In the genomic region with DNA sequence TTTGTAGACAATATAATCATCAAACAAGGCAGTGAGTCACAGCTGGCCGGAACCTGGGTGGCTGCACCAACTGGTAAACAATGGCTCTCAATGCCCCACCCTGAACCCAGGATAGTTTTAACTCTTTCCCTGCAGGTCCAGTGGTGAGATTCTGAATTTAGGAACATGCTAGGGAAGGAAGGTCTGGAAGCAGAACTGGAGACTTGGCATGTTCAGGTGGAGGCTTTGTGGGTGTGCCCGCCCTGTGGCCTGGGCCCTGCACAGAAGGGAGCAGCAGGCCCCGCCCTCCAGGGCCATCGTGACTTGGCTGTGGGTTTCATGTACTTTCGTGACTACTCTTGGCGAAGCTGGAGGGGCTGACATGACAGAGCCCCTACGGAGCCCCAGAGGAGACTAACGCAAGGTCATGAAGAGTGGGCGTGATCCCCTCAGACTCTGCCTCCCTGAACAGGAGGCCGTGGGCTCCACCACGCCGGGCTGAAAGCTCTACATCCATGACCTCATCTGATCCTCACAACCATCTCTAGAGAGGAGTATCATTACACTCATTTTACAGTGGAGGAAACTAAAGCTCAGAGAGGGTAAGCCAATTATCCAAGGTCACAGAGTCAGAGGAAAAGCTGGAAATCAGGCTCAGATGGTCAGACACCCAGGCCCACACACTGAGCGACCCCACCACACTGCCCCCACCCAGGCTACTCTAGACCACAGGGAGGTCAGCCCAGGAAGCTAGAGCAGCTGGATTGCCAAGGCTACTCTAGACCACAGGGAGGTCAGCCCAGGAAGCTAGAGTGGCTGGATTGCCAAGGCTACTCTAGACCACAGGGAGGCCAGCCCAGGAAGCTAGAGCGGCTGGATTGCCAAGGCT, we compare ENCODE assay signal across 9 cellular contexts. TPM values are rescaled to one million over a fixed set of nuclear protein-coding genes. Genes with fewer than 3 reads are reported as not detected.
A peak's percentile ranks its signal among the peaks of the same experiment; 100 is the strongest.
DNase-seq lines count a peak whose midpoint lies in the region; ATAC-seq, FAIRE-seq and TF ChIP-seq lines count a peak whose summit lies in the region.
"Had no signal": no experiment of that assay in that cellular context is flagged by ENCODE, and none has a peak within 500 bp of the region (broad histone marks: within the 10 kb centered on the region; RNA-seq: fewer than 3 reads in every experiment).

No MANE protein-coding gene starts in this region.

- no peak for FAIRE-seq in kidney (lab: Jason Lieb, UNC)

- no peak for DNase-seq in T-helper 1 cell
- peak; percentile 72 for DNase-seq in astrocyte of the spinal cord (ENCODE audit: low read depth, low spot score)
- DNase-seq in kidney, result no peak
- no peak for DNase-seq in thyroid gland
- DNase-seq in HAP-1 (ENCODE audit: low spot score in 2 of 2), result no peak
- DNase-seq in foreskin melanocyte, result no peak
- DNase-seq: DND-41 had no signal

- no peak overlapping the region for H3K4me3 ChIP-seq in astrocyte of the spinal cord (ENCODE audit: low read depth, low read length)
- H3K4me3 ChIP-seq in kidney (ENCODE audit: low read length in 2 of 2), result no peak overlapping the region
- H3K4me3 ChIP-seq in thyroid gland (replicated peaks in 1 of 3), result no peak overlapping the region
- H3K4me3 ChIP-seq in HAP-1, result no peak overlapping the region

- no peak overlapping the region for H3K9ac ChIP-seq in kidney (ENCODE audit: low read length in 2 of 2)

- no peak for ATAC-seq in GM21619 (IDR thresholded peaks at IDR 0.05; ENCODE audit: unreplicated experiment)

- H3K27ac ChIP-seq in kidney (ENCODE audit: low read depth in 2 of 2, low read length in 2 of 2) (peak overlapping the region; percentile 36 to 44), thyroid gland (peak overlapping the region; percentile 46 to 68 (median 60))

- in situ Hi-C loops in astrocyte of the spinal cord (cut with HindIII; ENCODE audit: low sequenced_read_pairs), result no loop called here
- in situ Hi-C loops in HAP-1 (cut with MboI; ENCODE audit: low sequenced_read_pairs), result no loop called here

- H3K4me1 ChIP-seq in kidney (ENCODE audit: control insufficient read depth in 1 of 2, insufficient read depth in 1 of 2, low read depth in 1 of 2, low read length in 2 of 2) (peaks cover 0 to 2% of the 10 kb centered on the region in 2 donors), thyroid gland (peaks cover 0 to 24% of the 10 kb centered on the region in 2 donors), HAP-1 (no peaks in the 10 kb centered on the region)

- H3K27me3 ChIP-seq in thyroid gland (no peaks in the 10 kb centered on the region), HAP-1 (ENCODE audit: low read depth) (no peaks in the 10 kb centered on the region)

- peaks cover 17% of the 10 kb centered on the region for H3K36me3 Mint-ChIP-seq in T-helper 1 cell treated with Interleukin-12 subunit alpha and Interleukin-12 subunit beta and Interleukin-4 antibody, amounts not matched to agents 30 μg/mL and 1 μg/mL, for 36 hours (ENCODE audit: low read depth)

- no peaks in the 10 kb centered on the region for H3K9me3 ChIP-seq in kidney (ENCODE audit: control insufficient read depth in 1 of 2, low read length in 2 of 2)
- no peaks in the 10 kb centered on the region for H3K9me3 ChIP-seq in thyroid gland
- H3K9me3 ChIP-seq in HAP-1, result no peaks in the 10 kb centered on the region

- H3K4me1 Mint-ChIP-seq in T-helper 1 cell treated with Interleukin-12 subunit alpha and Interleukin-12 subunit beta and Interleukin-4 antibody, amounts not matched to agents 30 μg/mL and 1 μg/mL, for 36 hours (ENCODE audit: low read depth), result no peaks in the 10 kb centered on the region

- H3K36me3 ChIP-seq in kidney (ENCODE audit: control insufficient read depth in 1 of 2, insufficient read depth in 2 of 2, low read length in 2 of 2) (peaks cover 15% of the 10 kb centered on the region in 2 donors), thyroid gland (peaks cover 45 to 61% of the 10 kb centered on the region in 2 donors), HAP-1 (replicated peaks) (peaks cover 13% of the 10 kb centered on the region)

- peak overlapping the region; percentile 5 for H3K27ac Mint-ChIP-seq in T-helper 1 cell treated with Interleukin-12 subunit alpha and Interleukin-12 subunit beta and Interleukin-4 antibody, amounts not matched to agents 30 μg/mL and 1 μg/mL, for 36 hours

- TF ChIP-seq CTCF in astrocyte of the spinal cord (IDR thresholded peaks at IDR 0.05; ENCODE audit: low read depth, low read length) (no peak), kidney (IDR thresholded peaks at IDR 0.05; ENCODE audit: borderline replicate concordance, extremely low read depth, insufficient read depth) (no peak), thyroid gland (IDR thresholded peaks at IDR 0.05) (no peak)

- H3K27me3 Mint-ChIP-seq in T-helper 1 cell treated with Interleukin-12 subunit alpha and Interleukin-12 subunit beta and Interleukin-4 antibody, amounts not matched to agents 30 μg/mL and 1 μg/mL, for 36 hours (ENCODE audit: low read depth), result no peaks in the 10 kb centered on the region

- 59 to 75% methylated on average over 9 to 11 of the region's 14 CpGs for WGBS in thyroid gland, 2 donors

- H3K4me3 Mint-ChIP-seq in T-helper 1 cell treated with Interleukin-12 subunit alpha and Interleukin-12 subunit beta and Interleukin-4 antibody, amounts not matched to agents 30 μg/mL and 1 μg/mL, for 36 hours, result no peak overlapping the region

- TF ChIP-seq POLR2A in thyroid gland (IDR thresholded peaks at IDR 0.05), result no peak

- no peaks in the 10 kb centered on the region for H3K9me3 Mint-ChIP-seq in T-helper 1 cell treated with Interleukin-12 subunit alpha and Interleukin-12 subunit beta and Interleukin-4 antibody, amounts not matched to agents 30 μg/mL and 1 μg/mL, for 36 hours

- intact Hi-C loops in kidney (cut with DNase I) (no loop called here), thyroid gland (cut with DNase I) (no loop called here)

RNA-seq across cellular contexts. Expression of a gene that starts 27.3 kb away (rescaled TPM):
- total RNA-seq in kidney, result 23.4 TPM
- 2.2 TPM for polyA plus RNA-seq in kidney (ENCODE audit: insufficient read depth, low read depth, low replicate concordance)
- 100 to 1,000 TPM in 1 of 4 donors, 10 to 100 TPM in 3; 13.1 to 111 (median 24.6) TPM for total RNA-seq in thyroid gland

RNA-seq across cellular contexts. Expression of a gene that starts 43.7 kb away (rescaled TPM):
- total RNA-seq in kidney (54.1 TPM), thyroid gland (10 to 100 TPM; 42.9 to 92.2 (median 74.5) TPM)
- 22.9 TPM for polyA plus RNA-seq in kidney (ENCODE audit: insufficient read depth, low read depth, low replicate concordance)

RNA-seq across cellular contexts. Expression of a gene that starts 47.5 kb away (rescaled TPM):
- total RNA-seq in kidney (61.6 TPM), thyroid gland (100 to 1,000 TPM; 106 to 122 (median 112) TPM)
- 26.6 TPM for polyA plus RNA-seq in kidney (ENCODE audit: insufficient read depth, low read depth, low replicate concordance)
